Comparison of ENCODE assay signal across 12 cellular contexts in the genomic region with DNA sequence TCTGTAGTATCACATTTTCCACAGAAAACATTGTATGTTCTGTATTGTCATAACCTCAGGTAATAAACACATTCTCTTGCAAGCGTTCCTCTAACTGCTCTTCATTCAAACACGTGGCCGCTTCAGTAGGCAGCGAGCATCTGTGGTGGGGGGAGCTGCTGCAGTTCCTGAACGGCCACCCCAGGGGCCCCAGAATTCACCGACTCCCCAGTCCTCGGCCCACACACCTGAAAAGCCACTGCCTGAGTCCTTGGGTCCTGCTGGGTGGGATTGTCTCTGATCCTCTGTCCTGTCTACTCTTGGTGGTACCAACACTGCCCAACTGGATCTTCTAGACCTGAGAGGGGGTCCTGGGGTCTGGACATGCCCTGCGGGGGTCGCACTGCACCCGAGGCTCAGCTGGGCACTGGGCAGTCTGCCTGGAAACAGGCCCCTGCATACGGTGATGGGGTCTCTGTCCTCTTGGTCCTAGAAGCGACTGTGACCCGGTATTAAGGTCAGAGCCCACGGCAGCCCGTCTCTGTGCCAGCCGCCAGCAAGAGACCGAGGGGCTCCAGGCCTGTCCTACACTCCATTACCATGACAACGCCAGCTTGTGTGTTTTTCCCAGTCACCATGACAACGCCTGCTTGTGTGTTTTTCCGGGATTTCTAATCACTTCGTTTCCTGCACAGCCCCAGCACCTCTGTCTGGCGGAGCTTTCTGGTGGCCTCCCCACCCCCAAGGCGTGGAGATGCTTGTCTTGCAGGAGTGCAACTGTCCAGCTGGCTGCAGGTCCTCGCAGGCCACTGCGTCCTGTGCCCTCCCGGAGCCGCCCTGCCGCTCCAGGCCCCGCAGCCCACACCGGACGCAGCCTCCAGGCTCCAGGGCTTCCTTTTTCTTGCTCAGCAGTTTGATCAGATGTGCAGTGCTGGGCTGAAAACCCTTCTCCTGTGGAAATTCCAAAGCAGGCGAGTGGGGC. TPM values are rescaled to one million over a fixed set of nuclear protein-coding genes. Genes with fewer than 3 reads are reported as not detected.
DNase-seq lines count a peak whose midpoint lies in the region; ATAC-seq and TF ChIP-seq lines count a peak whose summit lies in the region.
"Had no signal": no experiment of that assay in that cellular context is flagged by ENCODE, and none has a peak within 500 bp of the region (broad histone marks: within the 10 kb centered on the region; RNA-seq: fewer than 3 reads in every experiment).

No MANE protein-coding gene starts in this region.

- H2AK5ac ChIP-seq in trophoblast cell (ENCODE audit: low read length), result no peak overlapping the region

- whole genome bisulfite sequencing in trophoblast cell (ENCODE audit: extremely low coverage, insufficient coverage, insufficient read length), result no CpG with 5 or more reads among the region's 32 CpGs

- no peak overlapping the region for H3K4me3 ChIP-seq in CD8-positive, alpha-beta T cell (ENCODE audit: low read depth, low read length)
- H3K4me3 ChIP-seq in trophoblast cell (ENCODE audit: low read depth, low read length), result no peak overlapping the region

- no peak overlapping the region for H2BK120ac ChIP-seq in trophoblast cell (ENCODE audit: insufficient read depth, low read length, poor library complexity)

- no peaks in the 10 kb centered on the region for H3K27me3 Mint-ChIP-seq in CD8-positive, alpha-beta T cell (ENCODE audit: low read depth)

- H3K9ac ChIP-seq in trophoblast cell (ENCODE audit: low read length), result no peak overlapping the region

- H3K9me3 ChIP-seq in CD8-positive, alpha-beta T cell (ENCODE audit: low read length), result no peaks in the 10 kb centered on the region
- peaks cover 8% of the 10 kb centered on the region for H3K9me3 ChIP-seq in trophoblast cell (ENCODE audit: insufficient read depth, low read depth, low read length)

- no peak overlapping the region for H3K4me2 ChIP-seq in trophoblast cell (ENCODE audit: low read length)

- no peak overlapping the region for H3K14ac ChIP-seq in trophoblast cell (ENCODE audit: low read length)

- H3K23ac ChIP-seq in trophoblast cell (ENCODE audit: low read length), result no peak overlapping the region

- no peak overlapping the region for H4K91ac ChIP-seq in trophoblast cell (ENCODE audit: low read depth, low read length)

- H3K4me1 ChIP-seq in CD8-positive, alpha-beta T cell (ENCODE audit: insufficient read depth, low read length), result no peaks in the 10 kb centered on the region
- H3K4me1 ChIP-seq in trophoblast cell (ENCODE audit: control insufficient read depth in 1 of 2, insufficient read depth in 2 of 2, low read length in 2 of 2), result peaks cover 10 to 14% of the 10 kb centered on the region in 2 experiments

- H3K4me1 Mint-ChIP-seq in CD8-positive, alpha-beta T cell (ENCODE audit: low read depth), result peaks cover 2% of the 10 kb centered on the region

- H3K4me3 Mint-ChIP-seq in CD8-positive, alpha-beta T cell, result no peak overlapping the region

- H3K9me3 Mint-ChIP-seq in CD8-positive, alpha-beta T cell, result no peaks in the 10 kb centered on the region
- H3K9me3 Mint-ChIP-seq in activated naive CD4-positive, alpha-beta T cell treated with anti-CD3 and anti-CD28 coated beads, Interleukin-2, amount 50 U/mL, for 72 hours, result no peaks in the 10 kb centered on the region

- no peak overlapping the region for H2AFZ ChIP-seq in trophoblast cell (ENCODE audit: insufficient read depth, low read length, poor library complexity)

- H2BK5ac ChIP-seq in trophoblast cell (ENCODE audit: low read depth, low read length, poor library complexity), result no peak overlapping the region

- POLR2A ChIA-PET in CD8-positive, alpha-beta T cell (lab: Charles Lee), result no interaction called here
- POLR2A ChIA-PET in HEK293T (lab: Yijun Ruan, JAX), result no interaction called here

- peak overlapping the region; percentile 57 for H3K27ac Mint-ChIP-seq in CD8-positive, alpha-beta T cell
- H3K27ac Mint-ChIP-seq in activated naive CD4-positive, alpha-beta T cell treated with anti-CD3 and anti-CD28 coated beads, Interleukin-2, amount 50 U/mL, for 72 hours, result peak overlapping the region; percentile 61 to 62

- no peak overlapping the region for H3K4ac ChIP-seq in trophoblast cell (ENCODE audit: low read depth, low read length)

- peak overlapping the region; percentile 47 for H3K18ac ChIP-seq in trophoblast cell (ENCODE audit: low read length)

- CTCF ChIA-PET in CD8-positive, alpha-beta T cell (lab: Charles Lee), result interaction anchor here (0.6 to 1.4 kb wide), 3 partner anchors 50 to 102 kb away, joined by 3 to 5 read pairs (median 5); no protein-coding TSS in a partner anchor
- CTCF ChIA-PET in HEK293T (lab: Yijun Ruan, JAX), result no interaction called here

- H3K36me3 Mint-ChIP-seq in CD8-positive, alpha-beta T cell, result peaks cover 72% of the 10 kb centered on the region
- peaks cover under 1% of the 10 kb centered on the region in 2 donors for H3K36me3 Mint-ChIP-seq in activated naive CD4-positive, alpha-beta T cell treated with anti-CD3 and anti-CD28 coated beads, Interleukin-2, amount 50 U/mL, for 72 hours

- H3K79me2 ChIP-seq in trophoblast cell (ENCODE audit: control insufficient read depth, insufficient read depth, low read length, poor library complexity), result no peaks in the 10 kb centered on the region

- H4K8ac ChIP-seq in trophoblast cell (ENCODE audit: low read depth, low read length), result no peak overlapping the region

- peaks cover 42% of the 10 kb centered on the region for H3K36me3 ChIP-seq in CD8-positive, alpha-beta T cell (ENCODE audit: insufficient read depth, low read length)
- peaks cover 87 to 88% of the 10 kb centered on the region in 2 experiments for H3K36me3 ChIP-seq in trophoblast cell (ENCODE audit: control insufficient read depth in 1 of 2, insufficient read depth in 2 of 2, low read length in 2 of 2)

- peak in 1 of 7 experiments; percentile 12 for DNase-seq in CD8-positive, alpha-beta T cell
- no peak for DNase-seq in activated naive CD4-positive, alpha-beta T cell treated with anti-CD3 and anti-CD28 coated beads, Interleukin-2, amount 50 U/mL, for 72 hours (ENCODE audit: low spot score in 2 of 2)
- DNase-seq in left cardiac atrium, result peak; percentile 85
- DNase-seq in trophoblast cell, result peak; percentile 54 to 66
- no peak for DNase-seq in HEK293T (ENCODE audit: extremely low spot score)
- no peak for DNase-seq in NCI-H2081 treated with DMSO at 0.1 percent for 48 hours (lab: John Stamatoyannopoulos, UW)
- DNase-seq in DMS153 treated with DMSO at 0.1 percent for 48 hours (lab: John Stamatoyannopoulos, UW; ENCODE audit: unreplicated experiment), result no peak
- DNase-seq: activated T-cell treated with anti-CD3 and anti-CD28 coated beads, Interleukin-2, amount 50 U/mL, for 48 hours; left colon; NCI-H748 treated with DMSO at 0.1 percent for 48 hours had no signal

- H2BK12ac ChIP-seq in trophoblast cell (ENCODE audit: low read length), result no peak overlapping the region

- H3K27ac ChIP-seq in CD8-positive, alpha-beta T cell (ENCODE audit: low read depth, low read length), result no peak overlapping the region
- H3K27ac ChIP-seq in trophoblast cell (ENCODE audit: low read depth, low read length), result peak overlapping the region; percentile 33
- H3K27ac ChIP-seq: C4-2B had no signal

- H3K27me3 ChIP-seq in CD8-positive, alpha-beta T cell (ENCODE audit: insufficient read depth, low read length), result no peaks in the 10 kb centered on the region
- H3K27me3 ChIP-seq in trophoblast cell (ENCODE audit: insufficient read depth, low read length), result no peaks in the 10 kb centered on the region

- no peak for ATAC-seq in CD8-positive, alpha-beta T cell
- ATAC-seq in activated naive CD4-positive, alpha-beta T cell treated with anti-CD3 and anti-CD28 coated beads, Interleukin-2, amount 50 U/mL, for 72 hours, result no peak
- ATAC-seq in left cardiac atrium, result peak; percentile 62 to 72
- ATAC-seq in HG03159 (IDR thresholded peaks at IDR 0.05; ENCODE audit: unreplicated experiment), result no peak
- ATAC-seq: left colon had no signal

- intact Hi-C loops in CD8-positive, alpha-beta T cell (cut with DNase I, micrococcal nuclease), result no loop called here
- intact Hi-C loops in left cardiac atrium (cut with DNase I), result no loop called here

- no peak overlapping the region for H4K12ac ChIP-seq in trophoblast cell (ENCODE audit: low read depth, low read length)

- no peak for TF ChIP-seq CTCF in CD8-positive, alpha-beta T cell (IDR thresholded peaks at IDR 0.05)

- no peaks in the 10 kb centered on the region for H3K79me1 ChIP-seq in trophoblast cell (ENCODE audit: low read length)

TF ChIP-seq in HEK293T, 16 proteins besides CTCF, POLR2A, EP300 and RAD21:
- TF ChIP-seq SUZ12 (IDR thresholded peaks at IDR 0.05) (no peak), LEF1 (IDR thresholded peaks at IDR 0.05; ENCODE audit: borderline replicate concordance) (no peak), L3MBTL2 (conservative IDR thresholded peaks at IDR 0.05) (no peak)
- TF ChIP-seq, protein P1, sequence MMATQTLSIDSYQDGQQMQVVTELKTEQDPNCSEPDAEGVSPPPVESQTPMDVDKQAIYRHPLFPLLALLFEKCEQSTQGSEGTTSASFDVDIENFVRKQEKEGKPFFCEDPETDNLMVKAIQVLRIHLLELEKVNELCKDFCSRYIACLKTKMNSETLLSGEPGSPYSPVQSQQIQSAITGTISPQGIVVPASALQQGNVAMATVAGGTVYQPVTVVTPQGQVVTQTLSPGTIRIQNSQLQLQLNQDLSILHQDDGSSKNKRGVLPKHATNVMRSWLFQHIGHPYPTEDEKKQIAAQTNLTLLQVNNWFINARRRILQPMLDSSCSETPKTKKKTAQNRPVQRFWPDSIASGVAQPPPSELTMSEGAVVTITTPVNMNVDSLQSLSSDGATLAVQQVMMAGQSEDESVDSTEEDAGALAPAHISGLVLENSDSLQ (IDR thresholded peaks at IDR 0.05), result no peak

RNA-seq across cellular contexts. Expression of a gene that starts 16.0 kb away (rescaled TPM):
- total RNA-seq in CD8-positive, alpha-beta T cell, result 100 to 1,000 TPM; 129 to 132 TPM
- total RNA-seq in activated naive CD4-positive, alpha-beta T cell treated with anti-CD3 and anti-CD28 coated beads, Interleukin-2, amount 50 U/mL, for 72 hours, result 100 to 1,000 TPM in 1 of 2 donors, 10 to 100 TPM in 1; 74.7 to 177 TPM
- 100 to 1,000 TPM; 121 to 128 TPM for total RNA-seq in left cardiac atrium
- polyA plus RNA-seq in trophoblast cell (2013), result 76.4 and 79.7 TPM in 2 replicates

RNA-seq across cellular contexts. Expression of a gene that starts 56.8 kb away (rescaled TPM):
- total RNA-seq in CD8-positive, alpha-beta T cell, result 10 to 100 TPM; 74.6 to 77.6 TPM
- total RNA-seq in activated naive CD4-positive, alpha-beta T cell treated with anti-CD3 and anti-CD28 coated beads, Interleukin-2, amount 50 U/mL, for 72 hours, result 10 to 100 TPM; 42.8 to 50.1 TPM
- total RNA-seq in left cardiac atrium, result 10 to 100 TPM; 41.9 to 59.3 TPM
- polyA plus RNA-seq in trophoblast cell (2013), result 58.8 and 59.3 TPM in 2 replicates

Comparison
In these comparisons a context has a peak if more than half of its experiments do, and no peak if none do; other contexts are left out.
1. ATAC-seq: peak in left cardiac atrium (2 of 2); none in CD8-positive, alpha-beta T cell (single experiment), activated naive CD4-positive, alpha-beta T cell treated with anti-CD3 and anti-CD28 coated beads, Interleukin-2, amount 50 U/mL, for 72 hours (0 of 2) and HG03159 (single experiment).
2. DNase-seq: peak in left cardiac atrium (single experiment) and trophoblast cell (2 of 2); none in activated naive CD4-positive, alpha-beta T cell treated with anti-CD3 and anti-CD28 coated beads, Interleukin-2, amount 50 U/mL, for 72 hours (0 of 2), HEK293T (single experiment), NCI-H2081 treated with DMSO at 0.1 percent for 48 hours (single experiment) and DMS153 treated with DMSO at 0.1 percent for 48 hours (single experiment).